8 cellular contexts compared by ENCODE assay signal in genomic region chr19:23249911-23250649, GRCh38. TPM values are rescaled to one million over a fixed set of nuclear protein-coding genes. Genes with fewer than 3 reads are reported as not detected.
DNase-seq lines count a peak whose midpoint lies in the region; ATAC-seq, FAIRE-seq and TF ChIP-seq lines count a peak whose summit lies in the region.

Gene ZNF724, minus strand, starts transcription at chr19:23250394. Its CDS starts 152 bp downstream, at chr19:23250242.

- POLR2A ChIA-PET in AG04450 (lab: Yijun Ruan, JAX), result interaction anchor here (1.1 to 1.3 kb wide), 2 partner anchors 24 to 175 kb away, joined by 4 to 8 read pairs; no protein-coding TSS in a partner anchor

- DNase-seq in AG04450 (ENCODE audit: low read depth, low spot score) (peak; percentile 94), NCI-H446 (lab: John Stamatoyannopoulos, UW) (peak; percentile 93 to 98), cerebellar cortex (ENCODE audit: low spot score) (peak; percentile 99)
- DNase-seq in activated CD4-positive, CD25-positive, alpha-beta regulatory T cell treated with anti-CD3 and anti-CD28 coated beads, Interleukin-2, amount 50 U/mL, for 16 hours (ENCODE audit: low read depth, low spot score), result peak; percentile 77
- peak; percentile 79 to 86 for DNase-seq in stimulated activated CD4-positive, alpha-beta T cell treated with anti-CD3 and anti-CD28 coated beads, Interleukin-12 subunit alpha, Interleukin-12 subunit beta, amount 100 ng/mL, for 24 hours (ENCODE audit: low read depth in 2 of 2)

- peak; percentile 97 for FAIRE-seq in islet of Langerhans (lab: Jason Lieb, UNC)

- peak within 1 kb of the TSS; percentile 86 for H3K4me3 ChIP-seq in AG04450 (ENCODE audit: low read depth, low read length)

- CTCF ChIA-PET in AG04450 (lab: Charles Lee), result no interaction called here

- no peaks in the 10 kb centered on the region for H3K27me3 ChIP-seq in AG04450 (ENCODE audit: control insufficient read depth, insufficient read depth, low read length)

- no peak for TF ChIP-seq CTCF in AG04450 (IDR thresholded peaks at IDR 0.05; ENCODE audit: low read depth, low read length)

- peaks cover 10% of the 10 kb centered on the region for H3K9me3 ChIP-seq in AG04450 (ENCODE audit: control insufficient read depth, insufficient read depth, low read length)

- ATAC-seq in GM18909 (IDR thresholded peaks at IDR 0.05; ENCODE audit: poor library complexity, unreplicated experiment), result peak; percentile 99
- ATAC-seq in HG03159 (IDR thresholded peaks at IDR 0.05; ENCODE audit: unreplicated experiment), result peak; percentile 99

- H3K27ac ChIP-seq in AG04450 (ENCODE audit: low read depth, low read length), result peak within 1 kb of the TSS; percentile 78

RNA-seq across cellular contexts. Expression of gene ZNF724, which starts in this region (rescaled TPM):
- polyA plus RNA-seq in AG04450 (2011; rRNA removed), result 0.97 and 1.1 TPM in 2 replicates
- 3.1 and 4.5 TPM in 2 replicates for polyA minus RNA-seq in AG04450 (2011; rRNA and poly(A)+ RNA removed)

Comparison
In these comparisons a context has a peak if more than half of its experiments do, and no peak if none do; other contexts are left out.
1. Peak in every context shown above with its lines: DNase-seq, ATAC-seq, H3K4me3 ChIP-seq and H3K27ac ChIP-seq.